Comparison of ENCODE assay signal across 8 cellular contexts in the genomic region with DNA sequence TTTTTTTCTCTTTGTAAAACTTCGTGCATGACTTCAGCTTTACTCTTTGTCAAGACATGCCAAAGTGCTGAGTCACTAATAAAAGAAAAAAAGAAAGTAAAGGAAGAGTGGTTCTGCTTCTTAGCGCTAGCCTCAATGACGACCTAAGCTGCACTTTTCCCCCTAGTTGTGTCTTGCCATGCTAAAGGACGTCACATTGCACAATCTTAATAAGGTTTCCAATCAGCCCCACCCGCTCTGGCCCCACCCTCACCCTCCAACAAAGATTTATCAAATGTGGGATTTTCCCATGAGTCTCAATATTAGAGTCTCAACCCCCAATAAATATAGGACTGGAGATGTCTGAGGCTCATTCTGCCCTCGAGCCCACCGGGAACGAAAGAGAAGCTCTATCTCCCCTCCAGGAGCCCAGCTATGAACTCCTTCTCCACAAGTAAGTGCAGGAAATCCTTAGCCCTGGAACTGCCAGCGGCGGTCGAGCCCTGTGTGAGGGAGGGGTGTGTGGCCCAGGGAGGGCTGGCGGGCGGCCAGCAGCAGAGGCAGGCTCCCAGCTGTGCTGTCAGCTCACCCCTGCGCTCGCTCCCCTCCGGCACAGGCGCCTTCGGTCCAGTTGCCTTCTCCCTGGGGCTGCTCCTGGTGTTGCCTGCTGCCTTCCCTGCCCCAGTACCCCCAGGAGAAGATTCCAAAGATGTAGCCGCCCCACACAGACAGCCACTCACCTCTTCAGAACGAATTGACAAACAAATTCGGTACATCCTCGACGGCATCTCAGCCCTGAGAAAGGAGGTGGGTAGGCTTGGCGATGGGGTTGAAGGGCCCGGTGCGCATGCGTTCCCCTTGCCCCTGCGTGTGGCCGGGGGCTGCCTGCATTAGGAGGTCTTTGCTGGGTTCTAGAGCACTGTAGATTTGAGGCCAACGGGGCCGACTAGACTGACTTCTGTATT. TPM values are rescaled to one million over a fixed set of nuclear protein-coding genes. Genes with fewer than 3 reads are reported as not detected.
A peak's percentile ranks its signal among the peaks of the same experiment; 100 is the strongest.
DNase-seq lines count a peak whose midpoint lies in the region; ATAC-seq and TF ChIP-seq lines count a peak whose summit lies in the region.

A gene (plus strand): TSS at position 352 of the 944 bp plus-strand sequence. CDS start 63 bp downstream, at position 415.

- no peak within 1 kb of the TSS for H3K27ac Mint-ChIP-seq in activated T-helper 2 cell treated with anti-CD3 and anti-CD28 coated beads, Interferon-gamma antibody, Interleukin-2, Interleukin-4, amounts not matched to agents 10 μg/mL and 5 μg/mL and 100 μg/mL, durations not matched to agents 14 hours and 24 hours and 36 hours
- peak within 1 kb of the TSS; percentile 66 to 80 (median 75) for H3K27ac Mint-ChIP-seq in nephron

- H3K36me3 Mint-ChIP-seq in activated T-helper 2 cell treated with anti-CD3 and anti-CD28 coated beads, Interferon-gamma antibody, Interleukin-2, Interleukin-4, amounts not matched to agents 10 μg/mL and 5 μg/mL and 100 μg/mL, durations not matched to agents 14 hours and 24 hours and 36 hours (ENCODE audit: low read depth), result no peaks in the 10 kb centered on the region
- no peaks in the 10 kb centered on the region for H3K36me3 Mint-ChIP-seq in nephron (ENCODE audit: low read depth)

- H3K4me1 Mint-ChIP-seq in activated T-helper 2 cell treated with anti-CD3 and anti-CD28 coated beads, Interferon-gamma antibody, Interleukin-2, Interleukin-4, amounts not matched to agents 10 μg/mL and 5 μg/mL and 100 μg/mL, durations not matched to agents 14 hours and 24 hours and 36 hours (ENCODE audit: low read depth), result peaks cover 33% of the 10 kb centered on the region
- peaks cover 35% of the 10 kb centered on the region for H3K4me1 Mint-ChIP-seq in nephron

- TF ChIP-seq CTCF in foreskin keratinocyte (conservative IDR thresholded peaks at IDR 0.05), result no peak
- TF ChIP-seq CTCF in nephron (IDR thresholded peaks at IDR 0.05; ENCODE audit: unreplicated experiment in 3 of 3), result no peak

- H3K9me3 Mint-ChIP-seq in activated T-helper 2 cell treated with anti-CD3 and anti-CD28 coated beads, Interferon-gamma antibody, Interleukin-2, Interleukin-4, amounts not matched to agents 10 μg/mL and 5 μg/mL and 100 μg/mL, durations not matched to agents 14 hours and 24 hours and 36 hours, result no peaks in the 10 kb centered on the region
- no peaks in the 10 kb centered on the region for H3K9me3 Mint-ChIP-seq in nephron

- H3K27me3 ChIP-seq in foreskin keratinocyte, result no peaks in the 10 kb centered on the region

- peak within 1 kb of the TSS; percentile 31 for H3K4me3 Mint-ChIP-seq in activated T-helper 2 cell treated with anti-CD3 and anti-CD28 coated beads, Interferon-gamma antibody, Interleukin-2, Interleukin-4, amounts not matched to agents 10 μg/mL and 5 μg/mL and 100 μg/mL, durations not matched to agents 14 hours and 24 hours and 36 hours (ENCODE audit: low read depth)
- H3K4me3 Mint-ChIP-seq in nephron, result peak within 1 kb of the TSS; percentile 13 to 69 (median 68)

- intact Hi-C loops in activated T-helper 2 cell treated with anti-CD3 and anti-CD28 coated beads, Interferon-gamma antibody, Interleukin-2, Interleukin-4, amounts not matched to agents 10 μg/mL and 5 μg/mL and 100 μg/mL, durations not matched to agents 14 hours and 24 hours and 36 hours (cut with micrococcal nuclease), result loop anchor here (1.0 to 5.0 kb wide), 4 partner anchors 28 to 167 kb away; no protein-coding TSS in a partner anchor

- H3K27ac ChIP-seq in foreskin keratinocyte, result peak within 1 kb of the TSS; percentile 78

- peak; percentile 62 for DNase-seq in activated CD8-positive, alpha-beta memory T cell treated with anti-CD3 and anti-CD28 coated beads for 24 hours
- no peak for DNase-seq in activated CD8-positive, alpha-beta memory T cell treated with anti-CD3 and anti-CD28 coated beads, Interleukin-2, amount 50 U/mL, for 48 hours
- DNase-seq in NCI-H345 (lab: John Stamatoyannopoulos, UW) (peak; percentile 85), foreskin keratinocyte (peak; percentile 86 to 95)
- no peak for DNase-seq in activated T-helper 2 cell treated with anti-CD3 and anti-CD28 coated beads, Interferon-gamma antibody, Interleukin-2, Interleukin-4, amounts not matched to agents 10 μg/mL and 5 μg/mL and 100 μg/mL, durations not matched to agents 14 hours and 24 hours and 36 hours (ENCODE audit: low spot score)

- H3K27me3 Mint-ChIP-seq in activated T-helper 2 cell treated with anti-CD3 and anti-CD28 coated beads, Interferon-gamma antibody, Interleukin-2, Interleukin-4, amounts not matched to agents 10 μg/mL and 5 μg/mL and 100 μg/mL, durations not matched to agents 14 hours and 24 hours and 36 hours (ENCODE audit: low read depth), result peaks cover 35% of the 10 kb centered on the region
- H3K27me3 Mint-ChIP-seq in nephron (ENCODE audit: low read depth), result peaks cover 4% of the 10 kb centered on the region

- ATAC-seq in foreskin keratinocyte, result peak; percentile 77
- no peak for ATAC-seq in GM19035 (IDR thresholded peaks at IDR 0.05; ENCODE audit: unreplicated experiment)
- no peak for ATAC-seq in GM18498 (IDR thresholded peaks at IDR 0.05; ENCODE audit: unreplicated experiment)

- peaks cover 6% of the 10 kb centered on the region for H3K4me1 ChIP-seq in foreskin keratinocyte

RNA-seq across cellular contexts. Expression of the gene that starts here (rescaled TPM):
- not detected in 2 replicates for total RNA-seq in activated T-helper 2 cell treated with anti-CD3 and anti-CD28 coated beads, Interferon-gamma antibody, Interleukin-2, Interleukin-4, amounts not matched to agents 10 μg/mL and 5 μg/mL and 100 μg/mL, durations not matched to agents 14 hours and 24 hours and 36 hours
- total RNA-seq in foreskin keratinocyte, result 0.28 TPM in 1 of 2 replicates, not detected in the other
- 0.07 TPM in 1 of 2 replicates, not detected in the other for polyA plus RNA-seq in foreskin keratinocyte

Comparison
In these comparisons a context has a peak if more than half of its experiments do, and no peak if none do; other contexts are left out.
1. DNase-seq: peak in activated CD8-positive, alpha-beta memory T cell treated with anti-CD3 and anti-CD28 coated beads for 24 hours (single experiment) and NCI-H345 (single experiment); none in activated CD8-positive, alpha-beta memory T cell treated with anti-CD3 and anti-CD28 coated beads, Interleukin-2, amount 50 U/mL, for 48 hours (single experiment) and activated T-helper 2 cell treated with anti-CD3 and anti-CD28 coated beads, Interferon-gamma antibody, Interleukin-2, Interleukin-4, amounts not matched to agents 10 μg/mL and 5 μg/mL and 100 μg/mL, durations not matched to agents 14 hours and 24 hours and 36 hours (single experiment).
2. Peak in DNase-seq, ATAC-seq and H3K27ac ChIP-seq in foreskin keratinocyte; RNA of the gene not detected or under 1 TPM.